ENCODE assay signal across 2 cellular contexts in genomic region chr5:9775339-9775738, GRCh38.
A peak's percentile ranks its signal among the peaks of the same experiment; 100 is the strongest.
TF ChIP-seq lines count a peak whose summit lies in the region.

No MANE protein-coding gene starts in this region.

TF ChIP-seq in HepG2, 621 proteins besides CTCF, POLR2A, EP300 and RAD21:
- TF ChIP-seq HOXA5 (CRISPR knock-in tag; IDR thresholded peaks at IDR 0.05) (no peak), YY1 (IDR thresholded peaks at IDR 0.05; ENCODE audit: insufficient read depth, insufficient replicate concordance, low read depth, low read length) (no peak), ZNF225 (CRISPR knock-in tag; IDR thresholded peaks at IDR 0.05) (no peak), TEAD2 (CRISPR knock-in tag; IDR thresholded peaks at IDR 0.05) (no peak), NFE2L2 (IDR thresholded peaks at IDR 0.05; ENCODE audit: low read length) (peak; percentile 65), MAFK (conservative IDR thresholded peaks at IDR 0.05 in 1 of 2, IDR thresholded peaks at IDR 0.05 in 1 of 2; ENCODE audit: low read length in 2 of 2) (peak; percentile 46 to 55), MAFF (IDR thresholded peaks at IDR 0.05; ENCODE audit: low read depth, low read length) (0 out of 2 replicates have a peak, but pooled peaks have one; percentile 11)
- TF ChIP-seq, protein P1, sequence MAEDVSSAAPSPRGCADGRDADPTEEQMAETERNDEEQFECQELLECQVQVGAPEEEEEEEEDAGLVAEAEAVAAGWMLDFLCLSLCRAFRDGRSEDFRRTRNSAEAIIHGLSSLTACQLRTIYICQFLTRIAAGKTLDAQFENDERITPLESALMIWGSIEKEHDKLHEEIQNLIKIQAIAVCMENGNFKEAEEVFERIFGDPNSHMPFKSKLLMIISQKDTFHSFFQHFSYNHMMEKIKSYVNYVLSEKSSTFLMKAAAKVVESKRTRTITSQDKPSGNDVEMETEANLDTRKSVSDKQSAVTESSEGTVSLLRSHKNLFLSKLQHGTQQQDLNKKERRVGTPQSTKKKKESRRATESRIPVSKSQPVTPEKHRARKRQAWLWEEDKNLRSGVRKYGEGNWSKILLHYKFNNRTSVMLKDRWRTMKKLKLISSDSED (CRISPR knock-in tag; IDR thresholded peaks at IDR 0.05): no peak

TF ChIP-seq in K562, 482 proteins besides CTCF, POLR2A, EP300 and RAD21:
- TF ChIP-seq C11orf30 (IDR thresholded peaks at IDR 0.05; ENCODE audit: low read depth) (peak; percentile 51), TCF3 (CRISPR knock-in tag; IDR thresholded peaks at IDR 0.05) (no peak), ZNF766 (CRISPR knock-in tag; conservative IDR thresholded peaks at IDR 0.05) (no peak), SAFB2 (IDR thresholded peaks at IDR 0.05; ENCODE audit: borderline replicate concordance, low read depth, low read length, severe bottlenecking) (no peak), BRF1 (IDR thresholded peaks at IDR 0.05; ENCODE audit: borderline replicate concordance, extremely low read depth, insufficient read length) (no peak), KAT2B (IDR thresholded peaks at IDR 0.05; ENCODE audit: low read depth, low read length) (no peak), SIN3A (IDR thresholded peaks at IDR 0.05; ENCODE audit: borderline replicate concordance in 2 of 2, control insufficient read depth in 1 of 2, low read depth in 2 of 2, low read length in 2 of 2) (no peak), HOXB6 (CRISPR knock-in tag; IDR thresholded peaks at IDR 0.05; ENCODE audit: borderline replicate concordance) (no peak), ARID4B (CRISPR knock-in tag; IDR thresholded peaks at IDR 0.05) (no peak), MAFF (IDR thresholded peaks at IDR 0.05; ENCODE audit: low read length) (peak; percentile 44; the same call in 1 of the 2 replicates), ZNF57 (CRISPR knock-in tag; IDR thresholded peaks at IDR 0.05) (no peak), TFE3 (CRISPR knock-in tag; IDR thresholded peaks at IDR 0.05) (no peak), HNRNPUL1 (IDR thresholded peaks at IDR 0.05; ENCODE audit: low read length) (no peak), SIN3B (IDR thresholded peaks at IDR 0.05; ENCODE audit: low read depth) (no peak), PTTG1 (tag; IDR thresholded peaks at IDR 0.05; ENCODE audit: low read depth) (no peak), MAFG (tag; conservative IDR thresholded peaks at IDR 0.05) (peak; percentile 59), MTA2 (IDR thresholded peaks at IDR 0.05; ENCODE audit: low read depth) (no peak), CXXC5 (CRISPR knock-in tag; IDR thresholded peaks at IDR 0.05) (no peak), ZNF445 (CRISPR knock-in tag; IDR thresholded peaks at IDR 0.05; ENCODE audit: low read depth) (no peak), MAFK (IDR thresholded peaks at IDR 0.05; ENCODE audit: low read length) (peak; percentile 38; the same call in 1 of the 2 replicates), NFE2L1 (tag; IDR thresholded peaks at IDR 0.05; ENCODE audit: borderline replicate concordance, low read depth) (0 out of 2 replicates have a peak, but pooled peaks have one; percentile 14), PHTF2 (CRISPR knock-in tag; IDR thresholded peaks at IDR 0.05) (no peak), ZNF316 (IDR thresholded peaks at IDR 0.05) (peak; percentile 73), ZNF76 (CRISPR knock-in tag; IDR thresholded peaks at IDR 0.05; ENCODE audit: borderline replicate concordance) (no peak), THRB (CRISPR knock-in tag; conservative IDR thresholded peaks at IDR 0.05) (no peak), ZNF253 (CRISPR knock-in tag; conservative IDR thresholded peaks at IDR 0.05) (no peak), NFE2 (IDR thresholded peaks at IDR 0.05; ENCODE audit: low read depth) (peak; percentile 52)
- TF ChIP-seq, protein P2, sequence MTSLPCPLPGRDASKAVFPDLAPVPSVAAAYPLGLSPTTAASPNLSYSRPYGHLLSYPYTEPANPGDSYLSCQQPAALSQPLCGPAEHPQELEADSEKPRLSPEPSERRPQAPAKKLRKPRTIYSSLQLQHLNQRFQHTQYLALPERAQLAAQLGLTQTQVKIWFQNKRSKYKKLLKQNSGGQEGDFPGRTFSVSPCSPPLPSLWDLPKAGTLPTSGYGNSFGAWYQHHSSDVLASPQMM (CRISPR knock-in tag; IDR thresholded peaks at IDR 0.05): no peak
- TF ChIP-seq, protein P3, sequence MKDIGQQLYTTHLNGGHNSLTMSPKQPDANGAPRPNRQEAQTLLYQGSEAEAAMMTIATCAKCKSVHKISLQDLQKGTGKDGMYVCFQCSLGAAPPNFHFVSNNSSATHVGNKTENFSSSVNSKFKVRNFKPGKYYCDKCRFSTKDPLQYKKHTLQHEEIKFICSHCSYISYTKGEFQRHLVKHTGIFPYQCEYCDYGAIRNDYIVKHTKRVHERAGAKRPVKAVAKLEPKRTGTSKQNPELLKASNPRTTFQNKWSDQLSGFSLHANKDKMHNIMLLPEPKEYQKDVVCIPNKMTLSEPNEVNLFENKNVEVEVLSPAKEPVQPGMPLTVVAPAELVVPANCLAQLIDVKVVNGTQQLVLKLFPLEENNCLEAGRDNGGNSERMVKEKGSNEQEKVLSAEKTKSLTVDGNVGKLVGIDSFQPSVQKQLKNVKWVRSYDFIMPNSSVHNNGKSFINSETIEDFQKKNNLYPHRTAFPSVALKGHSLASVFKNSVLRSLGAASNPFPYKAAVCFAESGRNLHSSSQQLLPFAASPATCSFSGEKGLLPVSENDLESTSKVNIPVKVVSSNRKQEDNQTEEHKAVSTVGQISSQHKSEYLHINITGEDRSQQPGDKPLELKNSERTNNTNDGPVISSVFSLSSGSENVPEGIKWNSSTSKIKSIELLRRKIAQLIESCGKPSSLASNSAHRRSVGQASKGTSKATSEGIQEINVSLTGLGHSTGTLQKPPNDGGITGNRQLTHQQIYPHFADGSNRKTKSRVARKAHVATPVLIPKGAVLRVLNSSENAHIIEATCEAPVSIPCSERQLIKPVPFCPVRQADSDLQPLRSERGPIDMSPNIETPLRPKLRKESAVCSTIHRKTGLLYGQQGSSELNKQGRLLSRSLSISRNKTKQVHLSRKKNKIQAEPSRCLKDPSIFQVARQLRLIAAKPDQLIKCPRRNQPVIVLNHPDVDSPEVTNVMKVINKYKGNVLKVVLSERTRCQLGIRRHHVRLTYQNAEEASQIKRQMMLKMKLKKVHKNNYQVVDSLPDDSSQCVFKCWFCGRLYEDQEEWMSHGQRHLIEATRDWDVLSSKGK (CRISPR knock-in tag; IDR thresholded peaks at IDR 0.05): no peak
- TF ChIP-seq, protein P4, sequence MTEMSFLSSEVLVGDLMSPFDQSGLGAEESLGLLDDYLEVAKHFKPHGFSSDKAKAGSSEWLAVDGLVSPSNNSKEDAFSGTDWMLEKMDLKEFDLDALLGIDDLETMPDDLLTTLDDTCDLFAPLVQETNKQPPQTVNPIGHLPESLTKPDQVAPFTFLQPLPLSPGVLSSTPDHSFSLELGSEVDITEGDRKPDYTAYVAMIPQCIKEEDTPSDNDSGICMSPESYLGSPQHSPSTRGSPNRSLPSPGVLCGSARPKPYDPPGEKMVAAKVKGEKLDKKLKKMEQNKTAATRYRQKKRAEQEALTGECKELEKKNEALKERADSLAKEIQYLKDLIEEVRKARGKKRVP (CRISPR knock-in tag; IDR thresholded peaks at IDR 0.05): no peak
- TF ChIP-seq, protein P5, sequence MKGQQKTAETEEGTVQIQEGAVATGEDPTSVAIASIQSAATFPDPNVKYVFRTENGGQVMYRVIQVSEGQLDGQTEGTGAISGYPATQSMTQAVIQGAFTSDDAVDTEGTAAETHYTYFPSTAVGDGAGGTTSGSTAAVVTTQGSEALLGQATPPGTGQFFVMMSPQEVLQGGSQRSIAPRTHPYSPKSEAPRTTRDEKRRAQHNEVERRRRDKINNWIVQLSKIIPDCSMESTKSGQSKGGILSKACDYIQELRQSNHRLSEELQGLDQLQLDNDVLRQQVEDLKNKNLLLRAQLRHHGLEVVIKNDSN (CRISPR knock-in tag; IDR thresholded peaks at IDR 0.05): no peak
- TF ChIP-seq, protein P6, sequence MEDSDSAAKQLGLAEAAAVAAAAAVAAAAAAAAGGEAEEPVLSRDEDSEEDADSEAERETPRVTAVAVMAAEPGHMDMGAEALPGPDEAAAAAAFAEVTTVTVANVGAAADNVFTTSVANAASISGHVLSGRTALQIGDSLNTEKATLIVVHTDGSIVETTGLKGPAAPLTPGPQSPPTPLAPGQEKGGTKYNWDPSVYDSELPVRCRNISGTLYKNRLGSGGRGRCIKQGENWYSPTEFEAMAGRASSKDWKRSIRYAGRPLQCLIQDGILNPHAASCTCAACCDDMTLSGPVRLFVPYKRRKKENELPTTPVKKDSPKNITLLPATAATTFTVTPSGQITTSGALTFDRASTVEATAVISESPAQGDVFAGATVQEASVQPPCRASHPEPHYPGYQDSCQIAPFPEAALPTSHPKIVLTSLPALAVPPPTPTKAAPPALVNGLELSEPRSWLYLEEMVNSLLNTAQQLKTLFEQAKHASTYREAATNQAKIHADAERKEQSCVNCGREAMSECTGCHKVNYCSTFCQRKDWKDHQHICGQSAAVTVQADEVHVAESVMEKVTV (CRISPR knock-in tag; IDR thresholded peaks at IDR 0.05): no peak
